Comparison of ENCODE assay signal across 8 cellular contexts in the genomic region with DNA sequence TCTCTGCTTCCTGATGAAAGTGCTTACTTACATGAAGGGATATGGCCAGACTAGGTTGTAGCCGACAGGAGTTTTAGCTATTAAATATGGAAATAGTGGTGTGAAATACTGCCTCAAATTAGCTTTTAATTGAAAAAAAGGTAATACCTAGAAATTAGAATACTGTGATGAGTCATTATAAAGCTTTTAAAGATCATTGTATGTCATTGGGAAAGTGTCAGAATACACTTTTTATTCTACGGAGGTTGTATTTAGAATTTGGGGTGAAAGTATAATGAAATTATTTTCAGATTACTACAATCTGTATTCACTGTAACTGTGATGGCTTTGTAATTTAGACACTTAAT. TPM values are rescaled to one million over a fixed set of nuclear protein-coding genes. Genes with fewer than 3 reads are reported as not detected.
A peak's percentile ranks its signal among the peaks of the same experiment; 100 is the strongest.
DNase-seq lines count a peak whose midpoint lies in the region; ATAC-seq, FAIRE-seq and TF ChIP-seq lines count a peak whose summit lies in the region.

No MANE protein-coding gene starts in this region.

- peak overlapping the region; percentile 54 for H3K4me3 ChIP-seq in A549
- peak overlapping the region; percentile 69 for H3K4me3 ChIP-seq in HUES64 (ENCODE audit: low read length)
- peak overlapping the region; percentile 95 for H3K4me3 ChIP-seq in bronchial epithelial cell (ENCODE audit: low read depth, low read length)
- peak overlapping the region; percentile 87 to 90 for H3K4me3 ChIP-seq in muscle layer of duodenum (ENCODE audit: low read depth in 1 of 2, low read length in 2 of 2)

- H3K9ac ChIP-seq in HUES64 (ENCODE audit: low read depth, low read length): no peak overlapping the region

- CTCF ChIA-PET in A549 (lab: Yijun Ruan, JAX): interaction anchor here (0.7 to 2.0 kb wide), 15 partner anchors 9 to 257 kb away, joined by 3 to 13 read pairs (median 4); no protein-coding TSS in a partner anchor

- H3K27me3 ChIP-seq in HUES64 (ENCODE audit: insufficient read depth, low read length) (peaks cover 14% of the 10 kb centered on the region), bronchial epithelial cell (ENCODE audit: control insufficient read depth, insufficient read depth, low read length) (no peaks in the 10 kb centered on the region), muscle layer of duodenum (ENCODE audit: low read depth, low read length) (no peaks in the 10 kb centered on the region)

- H3K9me3 ChIP-seq in A549 (no peaks in the 10 kb centered on the region), HUES64 (ENCODE audit: insufficient read depth, low read depth, low read length) (no peaks in the 10 kb centered on the region), muscle layer of duodenum (ENCODE audit: control insufficient read depth in 1 of 2, low read length in 2 of 2) (no peaks in the 10 kb centered on the region)

- H3K27ac ChIP-seq in A549 (peak overlapping the region; percentile 97 to 100), HUES64 (ENCODE audit: low read depth, low read length) (no peak overlapping the region), muscle layer of duodenum (ENCODE audit: low read length) (peak overlapping the region; percentile 98)

- TF ChIP-seq EP300 in A549 (IDR thresholded peaks at IDR 0.05): no peak

- peak overlapping the region; percentile 78 for H3K4me2 ChIP-seq in A549

- POLR2A ChIA-PET in A549 (lab: Yijun Ruan, JAX): interaction anchor here (1.5 to 2.5 kb wide), 5 partner anchors 13 to 190 kb away, joined by 4 to 22 read pairs (median 9); no protein-coding TSS in a partner anchor

- no peak for TF ChIP-seq RAD21 in A549 (conservative IDR thresholded peaks at IDR 0.05 in 1 of 2, IDR thresholded peaks at IDR 0.05 in 1 of 2)

- ATAC-seq in A549 (no peak), left lobe of liver (no peak)

- DNase-seq in A549 (ENCODE audit: low read depth in 1 of 2, low spot score in 1 of 2) (no peak), bronchial epithelial cell (ENCODE audit: low read depth) (no peak), islet precursor cell (no peak), left lobe of liver (ENCODE audit: low spot score) (no peak), GF-D8 (lab: John Stamatoyannopoulos, UW) (no peak), GM19239 (ENCODE audit: insufficient read length, low spot score) (no peak)

- H3K36me3 ChIP-seq in HUES64 (ENCODE audit: insufficient read depth, low read length): peaks cover 47% of the 10 kb centered on the region
- peaks cover 9% of the 10 kb centered on the region for H3K36me3 ChIP-seq in bronchial epithelial cell (ENCODE audit: control insufficient read depth, insufficient read depth, low read length)
- H3K36me3 ChIP-seq in muscle layer of duodenum (ENCODE audit: control insufficient read depth in 1 of 2, insufficient read depth in 2 of 2, low read length in 2 of 2): peaks cover 28 to 30% of the 10 kb centered on the region in 2 donors

- no peak for FAIRE-seq in A549 (lab: Jason Lieb, UNC)
- FAIRE-seq in bronchial epithelial cell (lab: Jason Lieb, UNC): no peak
- FAIRE-seq in GM19239 (lab: Jason Lieb, UNC): no peak

- TF ChIP-seq POLR2A in A549 (IDR thresholded peaks at IDR 0.05; ENCODE audit: low read length): no peak

- H3K4me1 ChIP-seq in A549: peaks cover 45% of the 10 kb centered on the region
- peaks cover 22% of the 10 kb centered on the region for H3K4me1 ChIP-seq in HUES64 (ENCODE audit: insufficient read depth, low read length)
- H3K4me1 ChIP-seq in muscle layer of duodenum (ENCODE audit: control insufficient read depth in 1 of 2, insufficient read depth in 2 of 2, low read length in 2 of 2): peaks cover 4 to 6% of the 10 kb centered on the region in 2 donors

- 3% methylated on average over 2 of the region's 2 CpGs for WGBS in A549 (ENCODE audit: missing lambda C conversion rate)
- 70% methylated on average over 2 of the region's 2 CpGs for WGBS in HUES64

- TF ChIP-seq CTCF in A549 (IDR thresholded peaks at IDR 0.05) (no peak; the same call in 2 of the 3 replicates), bronchial epithelial cell (IDR thresholded peaks at IDR 0.05; ENCODE audit: insufficient read depth, low read length, severe bottlenecking) (no peak)

TF ChIP-seq in A549, 52 proteins besides CTCF, POLR2A, EP300 and RAD21:
- TF ChIP-seq HOXA7 (CRISPR knock-in tag; IDR thresholded peaks at IDR 0.05) (peak; percentile 18; the same call in 1 of the 2 replicates), REST (IDR thresholded peaks at IDR 0.05) (0 out of 2 replicates have a peak, but pooled peaks have one; percentile 5), SREBF2 (IDR thresholded peaks at IDR 0.05) (no peak), PBX3 (IDR thresholded peaks at IDR 0.05) (no peak), HMGXB4 (CRISPR knock-in tag; IDR thresholded peaks at IDR 0.05; ENCODE audit: borderline replicate concordance) (peak; percentile 29; the same call in 1 of the 2 replicates), FOSL2 (IDR thresholded peaks at IDR 0.05) (no peak), FOSL2 (CRISPR knock-in tag; IDR thresholded peaks at IDR 0.05) (peak; percentile 70), FOSB (CRISPR knock-in tag; IDR thresholded peaks at IDR 0.05) (peak; percentile 37; the same call in 1 of the 2 replicates)

RNA-seq across cellular contexts. Expression of gene PTP4A1, which starts 2.2 kb away (rescaled TPM):
- 220 and 333 TPM in 2 replicates for polyA plus RNA-seq in A549 (2011; rRNA removed)
- 29.5 and 36.6 TPM in 2 replicates for polyA plus RNA-seq in A549 (2012; cell fraction: cytosol; rRNA removed)
- polyA plus RNA-seq in A549 (2012; cell fraction: nucleus; rRNA removed): 3.5 and 15.9 TPM in 2 replicates
- polyA plus RNA-seq in A549 (2017; fragmentation: RNase III; extraction: RNeasy Plus Mini Kit Qiagen cat#74134 plus additional on column Dnase treatment): 152 to 179 TPM (median 166 TPM) in 3 replicates
- polyA minus RNA-seq in A549 (2011; rRNA and poly(A)+ RNA removed): 95.2 and 105 TPM in 2 replicates
- 60.2 TPM for polyA plus RNA-seq in HUES64 (2013, experiment 1 of 2)
- 62.6 TPM for polyA plus RNA-seq in HUES64 (2013, experiment 2 of 2)
- 181 and 234 TPM in 2 replicates for total RNA-seq in bronchial epithelial cell
- total RNA-seq in left lobe of liver: 118 TPM
